29 cellular contexts compared by ENCODE assay signal in the genomic region with DNA sequence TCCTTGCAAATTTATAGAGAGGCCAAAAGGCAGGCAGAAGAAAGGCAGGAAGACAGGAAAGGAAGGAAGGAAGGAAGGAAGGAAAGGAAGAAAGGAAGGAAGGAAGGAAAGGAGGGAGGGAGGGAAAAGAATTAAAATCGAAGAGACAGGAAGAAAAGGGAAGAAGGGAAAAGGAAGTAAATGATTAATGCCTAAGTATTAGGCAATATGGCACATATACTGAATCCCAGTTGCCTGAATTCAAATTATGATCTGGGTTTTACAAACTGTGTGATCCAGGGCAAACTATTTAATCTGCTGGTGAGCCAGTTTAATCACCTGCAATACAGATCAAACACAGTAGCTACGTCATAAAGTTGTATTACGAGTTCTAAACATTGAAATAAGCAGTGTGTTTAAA.
"Had no signal": no experiment of that assay in that cellular context is flagged by ENCODE, and none has a peak within 500 bp of the region (broad histone marks: within the 10 kb centered on the region; RNA-seq: fewer than 3 reads in every experiment).

No MANE protein-coding gene starts in this region.

- H3K36me3 ChIP-seq: esophagus muscularis mucosa, gastroesophageal sphincter, heart left ventricle, neural progenitor cell, spleen, tibial artery had no signal

- H3K27ac ChIP-seq: coronary artery, esophagus muscularis mucosa, foreskin keratinocyte, gastroesophageal sphincter, heart left ventricle, hepatocyte, neural progenitor cell, psoas muscle, skin epidermis, spleen, testis, tibial artery had no signal

- H3K4me3 Mint-ChIP-seq: mesothelial cell of epicardium; naive B cell; natural killer cell treated with Interleukin-12 subunit alpha and Interleukin-12 subunit beta and Interleukin-15 and Interleukin-18, amount 100 ng/mL, for 72 hours; neural progenitor cell; stimulated activated memory B cell treated with anti-CD40 and anti-IgM and Interleukin-4, amounts not matched to agents 10 μg/mL and 1 μg/mL and 100 μg/mL, for 72 hours; type B pancreatic cell had no signal

- H3K9me3 Mint-ChIP-seq: mesothelial cell of epicardium; naive B cell; natural killer cell treated with Interleukin-12 subunit alpha and Interleukin-12 subunit beta and Interleukin-15 and Interleukin-18, amount 100 ng/mL, for 72 hours; neural progenitor cell had no signal

- H3K9ac ChIP-seq: neural progenitor cell had no signal

- DNase-seq: dermis blood vessel endothelial cell; effector memory CD4-positive, alpha-beta T cell; foreskin keratinocyte; heart left ventricle; kidney; mesenchymal stem cell; mucosa of descending colon; naive B cell; posterior cingulate gyrus; psoas muscle; right cardiac atrium; spleen; stimulated activated CD4-positive, alpha-beta T cell treated with anti-CD3 and anti-CD28 coated beads, Interleukin-4, amount 100 ng/mL, for 4 hours; stimulated activated naive CD8-positive, alpha-beta T cell treated with anti-CD3 and anti-CD28 coated beads, Interleukin-15, Interleukin-2, amounts not matched to agents 100 U/mL and 50 U/mL, for 24 hours; substantia nigra; testis; tibial artery had no signal

- H2AFZ ChIP-seq: hepatocyte, neural progenitor cell had no signal

- FAIRE-seq: endothelial cell of umbilical vein, kidney had no signal

- H3K27me3 ChIP-seq: esophagus muscularis mucosa, foreskin keratinocyte, gastroesophageal sphincter, heart left ventricle, hepatocyte, neural progenitor cell, spleen, testis, tibial artery had no signal

- H3K4me2 ChIP-seq: hepatocyte, neural progenitor cell had no signal

- H3K4me1 ChIP-seq: esophagus muscularis mucosa, foreskin keratinocyte, gastroesophageal sphincter, heart left ventricle, neural progenitor cell, psoas muscle, spleen, testis, tibial artery had no signal

- H3K79me2 ChIP-seq: hepatocyte had no signal

- H3K4me1 Mint-ChIP-seq: naive B cell; neural progenitor cell; stimulated activated memory B cell treated with anti-CD40 and anti-IgM and Interleukin-4, amounts not matched to agents 10 μg/mL and 1 μg/mL and 100 μg/mL, for 72 hours had no signal

- H3K36me3 Mint-ChIP-seq: mesothelial cell of epicardium; naive B cell; natural killer cell treated with Interleukin-12 subunit alpha and Interleukin-12 subunit beta and Interleukin-15 and Interleukin-18, amount 100 ng/mL, for 72 hours; neural progenitor cell; stimulated activated memory B cell treated with anti-CD40 and anti-IgM and Interleukin-4, amounts not matched to agents 10 μg/mL and 1 μg/mL and 100 μg/mL, for 72 hours; type B pancreatic cell had no signal

- H3K27ac Mint-ChIP-seq: mesothelial cell of epicardium; naive B cell; natural killer cell treated with Interleukin-12 subunit alpha and Interleukin-12 subunit beta and Interleukin-15 and Interleukin-18, amount 100 ng/mL, for 72 hours; neural progenitor cell; stimulated activated memory B cell treated with anti-CD40 and anti-IgM and Interleukin-4, amounts not matched to agents 10 μg/mL and 1 μg/mL and 100 μg/mL, for 72 hours; type B pancreatic cell had no signal

- ATAC-seq: foreskin keratinocyte; gastroesophageal sphincter; heart left ventricle; left lobe of liver; mucosa of descending colon; natural killer cell treated with Interleukin-12 subunit alpha and Interleukin-12 subunit beta and Interleukin-15 and Interleukin-18, amount 100 ng/mL, for 72 hours; psoas muscle; right cardiac atrium; stimulated activated memory B cell treated with anti-CD40 and anti-IgM and Interleukin-4, amounts not matched to agents 10 μg/mL and 1 μg/mL and 100 μg/mL, for 72 hours; stimulated activated naive CD8-positive, alpha-beta T cell treated with anti-CD3 and anti-CD28 coated beads, Interleukin-15, Interleukin-2, amounts not matched to agents 100 U/mL and 50 U/mL, for 24 hours had no signal

- H3K9me3 ChIP-seq: esophagus muscularis mucosa, gastroesophageal sphincter, heart left ventricle, mucosa of descending colon, psoas muscle, testis, tibial artery had no signal

- H3K4me3 ChIP-seq: coronary artery, esophagus muscularis mucosa, gastroesophageal sphincter, heart left ventricle, hepatocyte, mucosa of descending colon, neural progenitor cell, psoas muscle, skin epidermis, spleen, testis, tibial artery had no signal

- H3K27me3 Mint-ChIP-seq: naive B cell; natural killer cell treated with Interleukin-12 subunit alpha and Interleukin-12 subunit beta and Interleukin-15 and Interleukin-18, amount 100 ng/mL, for 72 hours; stimulated activated memory B cell treated with anti-CD40 and anti-IgM and Interleukin-4, amounts not matched to agents 10 μg/mL and 1 μg/mL and 100 μg/mL, for 72 hours; type B pancreatic cell had no signal
